13 cellular contexts compared by ENCODE assay signal in genomic region chr2:8494589-8494988, GRCh38.
DNase-seq lines count a peak whose midpoint lies in the region; ATAC-seq, FAIRE-seq and TF ChIP-seq lines count a peak whose summit lies in the region.
"Had no signal": no experiment of that assay in that cellular context is flagged by ENCODE, and none has a peak within 500 bp of the region (broad histone marks: within the 10 kb centered on the region; RNA-seq: fewer than 3 reads in every experiment).

No MANE protein-coding gene starts in this region.

- TF ChIP-seq CTCF in kidney (IDR thresholded peaks at IDR 0.05; ENCODE audit: borderline replicate concordance, extremely low read depth, insufficient read depth), result no peak

- no peak overlapping the region for H3K4me3 ChIP-seq in kidney (ENCODE audit: low read length in 2 of 2)

- no peak overlapping the region for H3K27ac ChIP-seq in kidney (ENCODE audit: low read depth in 2 of 2, low read length in 2 of 2)

- intact Hi-C loops in kidney (cut with DNase I), result no loop called here
- intact Hi-C loops in posterior vena cava (cut with DNase I), result loop anchor here in 1 of 2 donors (10.0 kb wide), 1 partner anchor 160 kb away; no protein-coding TSS in a partner anchor

- peak; percentile 31 for DNase-seq in NCI-H2029 (lab: John Stamatoyannopoulos, UW)
- no peak for DNase-seq in NCI-H2029 treated with DMSO at 0.1 percent for 48 hours (lab: John Stamatoyannopoulos, UW)
- peak; percentile 42 for DNase-seq in RCC 7860 (ENCODE audit: low spot score)
- DNase-seq in kidney, result peak; percentile 86
- DNase-seq in posterior vena cava (ENCODE audit: low spot score), result peak; percentile 52
- DNase-seq in activated T-cell treated with anti-CD3 and anti-CD28 coated beads, Interleukin-2, amount 50 U/mL, for 1 hour, result no peak
- DNase-seq in NCI-H2227 treated with DMSO at 0.1 percent for 48 hours (lab: John Stamatoyannopoulos, UW), result no peak
- DNase-seq: activated naive CD4-positive, alpha-beta T cell treated with anti-CD3 and anti-CD28 coated beads, Interleukin-2, amount 10 ng/mL, durations not matched to agents 7 days and 5 days; MM.1S; NCI-H2171 had no signal

- ATAC-seq in GM18873 (IDR thresholded peaks at IDR 0.05; ENCODE audit: low FRiP score, unreplicated experiment), result no peak

- H3K36me3 ChIP-seq in kidney (ENCODE audit: control insufficient read depth in 1 of 2, insufficient read depth in 2 of 2, low read length in 2 of 2), result no peaks in the 10 kb centered on the region

- H3K9me3 ChIP-seq in kidney (ENCODE audit: control insufficient read depth in 1 of 2, low read length in 2 of 2), result no peaks in the 10 kb centered on the region

- H3K4me1 ChIP-seq in kidney (ENCODE audit: control insufficient read depth in 1 of 2, insufficient read depth in 1 of 2, low read depth in 1 of 2, low read length in 2 of 2), result peaks cover 11 to 14% of the 10 kb centered on the region in 2 donors

- H3K9ac ChIP-seq in kidney (ENCODE audit: low read length in 2 of 2), result no peak overlapping the region

- FAIRE-seq in RCC 7860 (lab: Jason Lieb, UNC) (no peak), kidney (lab: Jason Lieb, UNC) (no peak)
- FAIRE-seq: frontal cortex, GM18507 had no signal

Comparison
In these comparisons a context has a peak if more than half of its experiments do, and no peak if none do; other contexts are left out.
1. DNase-seq: peak in NCI-H2029 (single experiment), RCC 7860 (single experiment), kidney (single experiment) and posterior vena cava (single experiment); none in NCI-H2029 treated with DMSO at 0.1 percent for 48 hours (single experiment), activated T-cell treated with anti-CD3 and anti-CD28 coated beads, Interleukin-2, amount 50 U/mL, for 1 hour (single experiment) and NCI-H2227 treated with DMSO at 0.1 percent for 48 hours (single experiment).